Comparison of ENCODE assay signal across 22 cellular contexts in genomic region chr13:24640752-24641151, GRCh38. TPM values are rescaled to one million over a fixed set of nuclear protein-coding genes. Genes with fewer than 3 reads are reported as not detected.
"Had no signal": no experiment of that assay in that cellular context is flagged by ENCODE, and none has a peak within 500 bp of the region (broad histone marks: within the 10 kb centered on the region; RNA-seq: fewer than 3 reads in every experiment).

No MANE protein-coding gene starts in this region.

- H3K27me3 ChIP-seq: SJSA1 had no signal

- H3K4me3 ChIP-seq: MG63, SJSA1, SK-N-MC had no signal

- DNase-seq: Karpas-422, KG1, MG63, NCI-H1092, NCI-H1105 treated with DMSO at 0.1 percent for 48 hours, NCI-H1417 treated with DMSO at 0.1 percent for 48 hours, NCI-H146, NCI-H1694 treated with DMSO at 0.1 percent for 48 hours, NCI-H1930, NCI-H2081, NCI-H2107, NCI-H2227 treated with DMSO at 0.1 percent for 48 hours, NCI-H524, NCI-H526 treated with DMSO at 0.1 percent for 48 hours, NCI-H774, Right ventricle myocardium superior, RPMI8226, SIG-M5 had no signal

- H3K27ac ChIP-seq: SJSA1, SK-N-MC had no signal

- H3K9me3 ChIP-seq: MG63, SJSA1 had no signal

- H3K36me3 ChIP-seq: MG63, SJSA1 had no signal

- H3K4me1 ChIP-seq: SJSA1 had no signal

- FAIRE-seq: RCC 7860 had no signal

RNA-seq across cellular contexts. Expression of gene ATP12A, which starts 39.5 kb away (rescaled TPM):
- total RNA-seq: HT-29, Right ventricle myocardium superior, SJSA1 had no signal
